2 cellular contexts compared by ENCODE assay signal in the genomic region with DNA sequence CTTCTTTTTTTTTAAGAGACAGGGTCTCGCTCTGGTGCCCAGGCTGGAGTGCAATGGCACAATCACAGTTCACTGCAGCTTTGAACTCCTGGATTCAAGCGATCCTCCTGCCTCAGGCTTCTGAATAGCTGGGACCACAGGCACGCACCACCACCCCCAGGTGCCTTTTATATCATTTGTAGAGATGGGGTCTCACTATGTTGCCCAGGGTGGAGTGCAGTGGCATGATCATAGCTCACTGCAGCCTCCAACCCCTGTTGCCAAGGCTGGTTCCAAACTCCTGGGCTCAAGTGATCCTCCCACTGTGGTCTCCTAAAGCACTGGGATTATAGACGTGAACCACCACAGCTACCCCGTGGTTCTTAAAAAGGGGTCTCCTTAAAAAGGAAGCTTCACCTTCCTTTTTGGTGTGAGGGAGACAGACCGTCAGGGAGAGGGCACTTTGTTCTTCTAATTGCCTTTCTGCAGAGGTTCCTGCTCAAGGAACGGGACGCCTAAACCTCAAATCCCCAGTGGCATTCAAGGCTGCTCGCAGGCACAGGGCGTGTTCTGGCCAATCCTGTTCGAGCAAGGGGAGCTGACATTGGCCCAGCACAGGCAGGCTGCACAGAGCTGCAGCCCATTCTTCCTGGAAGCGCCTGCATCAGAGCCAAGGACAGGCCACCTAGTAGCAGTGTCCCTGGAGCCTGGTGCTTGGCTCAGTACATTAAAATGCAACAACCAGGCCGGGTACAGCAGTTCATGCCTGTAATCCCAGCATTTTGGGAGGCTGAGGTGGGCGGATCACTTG.
TF ChIP-seq lines count a peak whose summit lies in the region.

No MANE protein-coding gene starts in this region.

TF ChIP-seq in H1, 55 proteins besides CTCF, POLR2A, EP300 and RAD21:
- TF ChIP-seq TAF1 (IDR thresholded peaks at IDR 0.05; ENCODE audit: low read depth, low read length) (no peak), ZNF274 (IDR thresholded peaks at IDR 0.05; ENCODE audit: borderline replicate concordance, extremely low read depth, low read length) (no peak), BACH1 (IDR thresholded peaks at IDR 0.05; ENCODE audit: low read length) (no peak), SUZ12 (IDR thresholded peaks at IDR 0.05; ENCODE audit: low read length) (no peak), HDAC2 (IDR thresholded peaks at IDR 0.05; ENCODE audit: borderline replicate concordance in 1 of 2, low read depth in 2 of 2, low read length in 2 of 2) (no peak), SRF (IDR thresholded peaks at IDR 0.05; ENCODE audit: low read depth, low read length) (no peak), RXRA (IDR thresholded peaks at IDR 0.05; ENCODE audit: insufficient read depth, low read depth, low read length) (no peak), JUND (IDR thresholded peaks at IDR 0.05; ENCODE audit: low read length) (no peak), CHD2 (IDR thresholded peaks at IDR 0.05; ENCODE audit: low read length) (no peak), RFX5 (IDR thresholded peaks at IDR 0.05; ENCODE audit: borderline replicate concordance, low read depth, low read length) (no peak), SP1 (IDR thresholded peaks at IDR 0.05; ENCODE audit: low read depth, low read length) (no peak), BCL11A (IDR thresholded peaks at IDR 0.05; ENCODE audit: low read depth in 2 of 2, low read length in 2 of 2) (no peak), RBBP5 (IDR thresholded peaks at IDR 0.05; ENCODE audit: borderline replicate concordance, low read depth, low read length) (no peak), EGR1 (IDR thresholded peaks at IDR 0.05; ENCODE audit: borderline replicate concordance, low read depth, low read length) (no peak), PHF8 (conservative IDR thresholded peaks at IDR 0.05; ENCODE audit: low read depth, low read length) (no peak), EZH2 (IDR thresholded peaks at IDR 0.05; ENCODE audit: low read depth, low read length, severe bottlenecking) (no peak), ASH2L (IDR thresholded peaks at IDR 0.05; ENCODE audit: low read length) (no peak)
- TF ChIP-seq, protein P1, sequence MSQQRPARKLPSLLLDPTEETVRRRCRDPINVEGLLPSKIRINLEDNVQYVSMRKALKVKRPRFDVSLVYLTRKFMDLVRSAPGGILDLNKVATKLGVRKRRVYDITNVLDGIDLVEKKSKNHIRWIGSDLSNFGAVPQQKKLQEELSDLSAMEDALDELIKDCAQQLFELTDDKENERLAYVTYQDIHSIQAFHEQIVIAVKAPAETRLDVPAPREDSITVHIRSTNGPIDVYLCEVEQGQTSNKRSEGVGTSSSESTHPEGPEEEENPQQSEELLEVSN (IDR thresholded peaks at IDR 0.05): no peak

TF ChIP-seq in HepG2, 621 proteins besides CTCF, POLR2A, EP300 and RAD21:
- TF ChIP-seq EED (CRISPR knock-in tag; IDR thresholded peaks at IDR 0.05): no peak
- TF ChIP-seq ZNF121 (CRISPR knock-in tag; IDR thresholded peaks at IDR 0.05): peak; percentile 70; the same call in 1 of the 2 replicates
